Comparison of ENCODE assay signal across 23 cellular contexts in genomic region chr22:40039482-40039881, GRCh38. TPM values are rescaled to one million over a fixed set of nuclear protein-coding genes. Genes with fewer than 3 reads are reported as not detected.
"Had no signal": no experiment of that assay in that cellular context is flagged by ENCODE, and none has a peak within 500 bp of the region (broad histone marks: within the 10 kb centered on the region; RNA-seq: fewer than 3 reads in every experiment).

No MANE protein-coding gene starts in this region.

- H3K36me3 ChIP-seq: brain microvascular endothelial cell, colonic mucosa, heart right ventricle, right lobe of liver, vagina had no signal

- H3K27ac ChIP-seq: brain microvascular endothelial cell, colonic mucosa, right lobe of liver, testis, vagina had no signal

- ATAC-seq: heart right ventricle; left colon; right lobe of liver; stimulated activated memory B cell treated with anti-CD40 and anti-IgM and Interleukin-4, amounts not matched to agents 10 μg/mL and 1 μg/mL and 100 μg/mL, for 72 hours; T-helper 17 cell had no signal

- H3K9me3 Mint-ChIP-seq: activated CD4-positive, alpha-beta memory T cell treated with anti-CD3 and anti-CD28 coated beads, Interleukin-2, amount 10 ng/mL, durations not matched to agents 7 days and 5 days; activated CD4-positive, alpha-beta T cell treated with anti-CD3 and anti-CD28 coated beads, Interleukin-2, amount 10 ng/mL, durations not matched to agents 24 days and 14 days; activated naive CD4-positive, alpha-beta T cell treated with anti-CD3 and anti-CD28 coated beads, Interleukin-2, amount 50 U/mL, for 24 hours; activated T-helper 1 cell treated with anti-CD3 and anti-CD28 coated beads, Interleukin-12 subunit alpha, Interleukin-12 subunit beta, Interleukin-2, Interleukin-4 antibody, amounts not matched to agents 30 ng/mL and 10 ng/mL and 1 ng/mL, durations not matched to agents 14 hours and 24 hours and 36 hours; memory B cell; stimulated activated memory B cell treated with anti-CD40 and anti-IgM and Interleukin-4, amounts not matched to agents 10 μg/mL and 1 μg/mL and 100 μg/mL, for 72 hours had no signal

- H3K27ac Mint-ChIP-seq: activated CD4-positive, alpha-beta memory T cell treated with anti-CD3 and anti-CD28 coated beads, Interleukin-2, amount 10 ng/mL, durations not matched to agents 7 days and 5 days; activated CD4-positive, alpha-beta T cell treated with anti-CD3 and anti-CD28 coated beads, Interleukin-2, amount 10 ng/mL, durations not matched to agents 24 days and 14 days; activated naive CD4-positive, alpha-beta T cell treated with anti-CD3 and anti-CD28 coated beads, Interleukin-2, amount 50 U/mL, for 24 hours; activated T-helper 1 cell treated with anti-CD3 and anti-CD28 coated beads, Interleukin-12 subunit alpha, Interleukin-12 subunit beta, Interleukin-2, Interleukin-4 antibody, amounts not matched to agents 30 ng/mL and 10 ng/mL and 1 ng/mL, durations not matched to agents 14 hours and 24 hours and 36 hours; memory B cell; stimulated activated memory B cell treated with anti-CD40 and anti-IgM and Interleukin-4, amounts not matched to agents 10 μg/mL and 1 μg/mL and 100 μg/mL, for 72 hours; T-helper 17 cell had no signal

- DNase-seq: activated CD4-positive, alpha-beta memory T cell treated with anti-CD3 and anti-CD28 coated beads, Interleukin-2, amount 10 ng/mL, durations not matched to agents 7 days and 5 days; activated CD4-positive, alpha-beta T cell treated with anti-CD3 and anti-CD28 coated beads, Interleukin-2, amount 10 ng/mL, durations not matched to agents 24 days and 14 days; activated gamma-delta T cell treated with Interleukin-2 at 50 U/mL for 16 hours; aorta; brain microvascular endothelial cell; caudate nucleus; colonic mucosa; heart right ventricle; islet precursor cell; left colon; occipital lobe; small intestine; T-helper 17 cell; trophoblast cell had no signal

- H3K4me1 Mint-ChIP-seq: stimulated activated memory B cell treated with anti-CD40 and anti-IgM and Interleukin-4, amounts not matched to agents 10 μg/mL and 1 μg/mL and 100 μg/mL, for 72 hours had no signal

- FAIRE-seq: small intestine had no signal

- H3K4me3 Mint-ChIP-seq: activated CD4-positive, alpha-beta memory T cell treated with anti-CD3 and anti-CD28 coated beads, Interleukin-2, amount 10 ng/mL, durations not matched to agents 7 days and 5 days; activated CD4-positive, alpha-beta T cell treated with anti-CD3 and anti-CD28 coated beads, Interleukin-2, amount 10 ng/mL, durations not matched to agents 24 days and 14 days; activated naive CD4-positive, alpha-beta T cell treated with anti-CD3 and anti-CD28 coated beads, Interleukin-2, amount 50 U/mL, for 24 hours; activated T-helper 1 cell treated with anti-CD3 and anti-CD28 coated beads, Interleukin-12 subunit alpha, Interleukin-12 subunit beta, Interleukin-2, Interleukin-4 antibody, amounts not matched to agents 30 ng/mL and 10 ng/mL and 1 ng/mL, durations not matched to agents 14 hours and 24 hours and 36 hours; memory B cell; stimulated activated memory B cell treated with anti-CD40 and anti-IgM and Interleukin-4, amounts not matched to agents 10 μg/mL and 1 μg/mL and 100 μg/mL, for 72 hours; T-helper 17 cell had no signal

- H3K4me1 ChIP-seq: colonic mucosa had no signal

- H3K4me3 ChIP-seq: colonic mucosa, heart right ventricle, right lobe of liver, testis, vagina had no signal

- H3K9me3 ChIP-seq: colonic mucosa, heart right ventricle, right lobe of liver, testis, vagina had no signal

- H3K36me3 Mint-ChIP-seq: activated naive CD4-positive, alpha-beta T cell treated with anti-CD3 and anti-CD28 coated beads, Interleukin-2, amount 50 U/mL, for 24 hours; stimulated activated memory B cell treated with anti-CD40 and anti-IgM and Interleukin-4, amounts not matched to agents 10 μg/mL and 1 μg/mL and 100 μg/mL, for 72 hours had no signal

- H3K27me3 ChIP-seq: colonic mucosa, right lobe of liver, testis, vagina had no signal

RNA-seq across cellular contexts. Expression of gene FAM83F, which starts 44.7 kb away (rescaled TPM):
- total RNA-seq: activated CD4-positive, alpha-beta memory T cell treated with anti-CD3 and anti-CD28 coated beads, Interleukin-2, amount 10 ng/mL, durations not matched to agents 7 days and 5 days; fibroblast of villous mesenchyme; myocyte had no signal
